9 cellular contexts compared by ENCODE assay signal in genomic region chr1:29711582-29712274, GRCh38.
DNase-seq lines count a peak whose midpoint lies in the region; ATAC-seq and TF ChIP-seq lines count a peak whose summit lies in the region.
"Had no signal": no experiment of that assay in that cellular context is flagged by ENCODE, and none has a peak within 500 bp of the region (broad histone marks: within the 10 kb centered on the region; RNA-seq: fewer than 3 reads in every experiment).

No MANE protein-coding gene starts in this region.

- H2AFZ ChIP-seq in PC-9, result no peak overlapping the region

- H3K9me3 ChIP-seq in PC-9 (ENCODE audit: insufficient read depth, low read depth), result no peaks in the 10 kb centered on the region
- H3K9me3 ChIP-seq: thoracic aorta had no signal

- H3K27ac ChIP-seq in brain microvascular endothelial cell (no peak overlapping the region), PC-9 (no peak overlapping the region)

- H3K4me3 ChIP-seq in brain microvascular endothelial cell (ENCODE audit: low read depth, low read length), result no peak overlapping the region
- H3K4me3 ChIP-seq in PC-9, result no peak overlapping the region
- H3K4me3 ChIP-seq: thoracic aorta had no signal

- CTCF ChIA-PET in PC-9 (lab: Charles Lee), result no interaction called here

- H3K4me1 ChIP-seq in PC-9 (replicated peaks; ENCODE audit: insufficient read depth), result peaks cover 32% of the 10 kb centered on the region

- H3K79me2 ChIP-seq in PC-9 (ENCODE audit: low read depth), result no peaks in the 10 kb centered on the region

- TF ChIP-seq CTCF in brain microvascular endothelial cell (IDR thresholded peaks at IDR 0.05; ENCODE audit: low read depth, low read length, missing control alignments) (no peak), PC-9 (conservative IDR thresholded peaks at IDR 0.05) (no peak)

- no peak overlapping the region for H3K4me2 ChIP-seq in PC-9

- H3F3A ChIP-seq in PC-9 (ENCODE audit: insufficient read depth, low read depth), result peaks cover 21% of the 10 kb centered on the region

- BruUV-seq in PC-9 (replicated peaks; lab: Mats Ljungman, UMichigan), result no TSS peak

- POLR2A ChIA-PET in PC-9 (lab: Charles Lee; ENCODE audit: unreplicated experiment), result no interaction called here

- H3K36me3 ChIP-seq in brain microvascular endothelial cell (replicated peaks) (no peaks in the 10 kb centered on the region), PC-9 (ENCODE audit: low read depth) (no peaks in the 10 kb centered on the region)
- H3K36me3 ChIP-seq: thoracic aorta had no signal

- H3K27me3 ChIP-seq in brain microvascular endothelial cell (replicated peaks), result no peaks in the 10 kb centered on the region
- H3K27me3 ChIP-seq in PC-9 (ENCODE audit: insufficient read depth, low read depth), result no peaks in the 10 kb centered on the region

- no peaks in the 10 kb centered on the region for H3K9me2 ChIP-seq in PC-9 (ENCODE audit: insufficient read depth)

- in situ Hi-C loops in brain microvascular endothelial cell (cut with HindIII; ENCODE audit: low pct_ligation_motif_present, low sequenced_read_pairs), result loop anchor here (25.0 kb wide), 1 partner anchor 474 kb away; the partner anchor contains the start of genes MECR and PTPRU

- H4K20me1 ChIP-seq in PC-9 (ENCODE audit: insufficient read depth), result no peaks in the 10 kb centered on the region

- no peak for ATAC-seq in HG03097 (IDR thresholded peaks at IDR 0.05; ENCODE audit: low FRiP score, unreplicated experiment)

- intact Hi-C loops in PC-9 (cut with micrococcal nuclease; ENCODE audit: unreplicated experiment), result loop anchor here (5.0 kb wide), 1 partner anchor 199 kb away; no protein-coding TSS in a partner anchor

- DNase-seq in activated T-cell treated with anti-CD3 and anti-CD28 coated beads for 48 hours (ENCODE audit: low read depth) (peak; percentile 41), activated T-cell treated with anti-CD3 and anti-CD28 coated beads for 4 hours (no peak), HPDE6-E6E7 (ENCODE audit: extremely low spot score) (peak; percentile 29), brain microvascular endothelial cell (peak; percentile 73), PC-9 (no peak), NCI-H1436 (lab: John Stamatoyannopoulos, UW) (no peak)
- peak; percentile 22 to 55 for DNase-seq in stimulated activated CD8-positive, alpha-beta memory T cell treated with anti-CD3 and anti-CD28 coated beads, Interleukin-15, amount 100 ng/mL, for 48 hours (ENCODE audit: low read depth in 2 of 2)

Comparison
In these comparisons a context has a peak if more than half of its experiments do, and no peak if none do; other contexts are left out.
1. DNase-seq: peak in activated T-cell treated with anti-CD3 and anti-CD28 coated beads for 48 hours (single experiment), HPDE6-E6E7 (single experiment), brain microvascular endothelial cell (single experiment) and stimulated activated CD8-positive, alpha-beta memory T cell treated with anti-CD3 and anti-CD28 coated beads, Interleukin-15, amount 100 ng/mL, for 48 hours (2 of 2); none in activated T-cell treated with anti-CD3 and anti-CD28 coated beads for 4 hours (single experiment), PC-9 (0 of 2) and NCI-H1436 (single experiment).